ENCODE assay signal across 16 cellular contexts in the genomic region with DNA sequence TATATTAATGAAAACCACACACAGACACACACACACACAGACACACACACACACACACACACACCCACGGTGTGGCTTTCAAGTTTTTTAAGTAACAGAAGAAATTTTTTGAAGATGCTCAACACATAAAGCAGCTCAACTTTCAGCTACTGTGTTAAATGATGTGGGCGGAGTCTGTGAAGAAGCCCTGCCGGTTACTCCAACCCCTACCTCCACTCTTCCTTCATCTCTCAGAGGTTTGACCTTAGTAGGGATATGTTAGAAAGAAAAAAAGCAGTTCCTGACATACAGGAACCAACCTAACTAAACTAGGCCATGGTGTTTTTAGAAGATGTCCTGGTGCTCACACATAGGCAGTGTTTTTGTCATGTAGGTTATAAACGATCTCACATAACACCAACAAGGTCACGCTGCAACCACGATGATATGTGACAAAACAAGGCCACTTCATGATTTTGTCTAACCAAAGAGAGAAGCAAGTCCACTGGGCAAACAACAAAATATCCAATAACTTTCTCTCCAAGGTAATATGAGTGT.
DNase-seq lines count a peak whose midpoint lies in the region; ATAC-seq and TF ChIP-seq lines count a peak whose summit lies in the region.
"Had no signal": no experiment of that assay in that cellular context is flagged by ENCODE, and none has a peak within 500 bp of the region (broad histone marks: within the 10 kb centered on the region; RNA-seq: fewer than 3 reads in every experiment).

No MANE protein-coding gene starts in this region.

- H2BK15ac ChIP-seq in neuronal stem cell (ENCODE audit: low read length): no peak overlapping the region

- H3K18ac ChIP-seq in neuronal stem cell (ENCODE audit: low read length): no peak overlapping the region

- H3K4me3 ChIP-seq in CD8-positive, alpha-beta memory T cell (ENCODE audit: low read length): no peak overlapping the region
- H3K4me3 ChIP-seq in neuronal stem cell (ENCODE audit: low read length in 2 of 2) (no peak overlapping the region), SJCRH30 (no peak overlapping the region)
- H3K4me3 ChIP-seq: PC-9 had no signal

- H3K36me3 ChIP-seq in CD8-positive, alpha-beta memory T cell (ENCODE audit: insufficient read depth, low read length): no peaks in the 10 kb centered on the region
- H3K36me3 ChIP-seq in neuronal stem cell (replicated peaks in 1 of 2; ENCODE audit: control insufficient read depth in 2 of 2, insufficient read depth in 2 of 2, low read length in 2 of 2) (no peaks in the 10 kb centered on the region), SJCRH30 (no peaks in the 10 kb centered on the region)
- H3K36me3 ChIP-seq: BE2C had no signal

- H3K9me3 ChIP-seq in CD8-positive, alpha-beta memory T cell (ENCODE audit: low read length): no peaks in the 10 kb centered on the region
- peaks cover 0 to 4% of the 10 kb centered on the region in 2 donors for H3K9me3 ChIP-seq in neuronal stem cell (replicated peaks in 1 of 2; ENCODE audit: control insufficient read depth in 2 of 2, insufficient read depth in 1 of 2, low read depth in 1 of 2, low read length in 2 of 2)
- no peaks in the 10 kb centered on the region for H3K9me3 ChIP-seq in SJCRH30 (replicated peaks)
- H3K9me3 ChIP-seq: BE2C had no signal

- TF ChIP-seq CTCF in activated CD8-positive, alpha-beta T cell treated with anti-CD3 and anti-CD28 coated beads for 36 hours (IDR thresholded peaks at IDR 0.05): no peak

- ATAC-seq in activated CD8-positive, alpha-beta T cell treated with anti-CD3 and anti-CD28 coated beads for 36 hours: peak; percentile 39
- ATAC-seq in activated CD8-positive, alpha-beta T cell treated with anti-CD3 and anti-CD28 coated beads, Interleukin-2, amount 10 ng/mL, durations not matched to agents 7 days and 5 days: no peak
- peak; percentile 52 for ATAC-seq in central memory CD8-positive, alpha-beta T cell (replicated peaks; ENCODE audit: extremely low read depth, poor library complexity, severe bottlenecking)
- ATAC-seq in stimulated activated effector memory CD8-positive, alpha-beta T cell treated with anti-CD3 and anti-CD28 coated beads, Interleukin-12 subunit alpha, Interleukin-12 subunit beta, amount 100 ng/mL, for 72 hours: peak; percentile 52

- no peak overlapping the region for H4K91ac ChIP-seq in neuronal stem cell (ENCODE audit: low read depth, low read length, poor library complexity)

- no peak overlapping the region for H2AFZ ChIP-seq in neuronal stem cell (ENCODE audit: low read length)
- H2AFZ ChIP-seq: PC-9 had no signal

- no peak overlapping the region for H2AK5ac ChIP-seq in neuronal stem cell (ENCODE audit: low read depth, low read length)

- no peak overlapping the region for H3K4ac ChIP-seq in neuronal stem cell (ENCODE audit: low read length)

- no peak overlapping the region for H3K23ac ChIP-seq in neuronal stem cell (ENCODE audit: low read depth, low read length, poor library complexity)

- peak; percentile 5 for DNase-seq in activated CD8-positive, alpha-beta T cell treated with anti-CD3 and anti-CD28 coated beads for 36 hours
- DNase-seq in activated CD8-positive, alpha-beta T cell treated with anti-CD3 and anti-CD28 coated beads, Interleukin-2, amount 10 ng/mL, durations not matched to agents 7 days and 5 days: no peak
- DNase-seq in CD8-positive, alpha-beta memory T cell: peak in 1 of 5 donors; percentile 31
- DNase-seq in central memory CD8-positive, alpha-beta T cell (ENCODE audit: low spot score in 2 of 2): no peak
- DNase-seq in stimulated activated effector memory CD8-positive, alpha-beta T cell treated with anti-CD3 and anti-CD28 coated beads, Interleukin-12 subunit alpha, Interleukin-12 subunit beta, amount 100 ng/mL, for 72 hours (ENCODE audit: low spot score in 2 of 2): no peak
- DNase-seq in neuronal stem cell (ENCODE audit: low spot score) (no peak), SJCRH30 (no peak)
- DNase-seq: BE2C, HFFc6, KG1, NCI-H1048, NCI-H1436, NCI-H1930, NCI-H345, NCI-H524 treated with DMSO at 0.1 percent for 48 hours, PC-9 had no signal

- no peaks in the 10 kb centered on the region for H3K27me3 Mint-ChIP-seq in activated CD8-positive, alpha-beta T cell treated with anti-CD3 and anti-CD28 coated beads for 36 hours
- H3K27me3 Mint-ChIP-seq in activated CD8-positive, alpha-beta T cell treated with anti-CD3 and anti-CD28 coated beads, Interleukin-2, amount 10 ng/mL, durations not matched to agents 7 days and 5 days (ENCODE audit: low read depth): no peaks in the 10 kb centered on the region
- H3K27me3 Mint-ChIP-seq in CD8-positive, alpha-beta memory T cell: no peaks in the 10 kb centered on the region
- no peaks in the 10 kb centered on the region for H3K27me3 Mint-ChIP-seq in central memory CD8-positive, alpha-beta T cell

- H3K27ac ChIP-seq in CD8-positive, alpha-beta memory T cell (ENCODE audit: low read depth, low read length): no peak overlapping the region
- H3K27ac ChIP-seq in neuronal stem cell (replicated peaks; ENCODE audit: low read length) (no peak overlapping the region), SJCRH30 (no peak overlapping the region)
- H3K27ac ChIP-seq: PC-9 had no signal

- no peak overlapping the region for H2BK12ac ChIP-seq in neuronal stem cell (ENCODE audit: low read length)

- peaks cover 6% of the 10 kb centered on the region for H3K36me3 Mint-ChIP-seq in activated CD8-positive, alpha-beta T cell treated with anti-CD3 and anti-CD28 coated beads for 36 hours (ENCODE audit: low read depth)
- peaks cover 7% of the 10 kb centered on the region for H3K36me3 Mint-ChIP-seq in activated CD8-positive, alpha-beta T cell treated with anti-CD3 and anti-CD28 coated beads, Interleukin-2, amount 10 ng/mL, durations not matched to agents 7 days and 5 days (ENCODE audit: low read depth)
- H3K36me3 Mint-ChIP-seq in CD8-positive, alpha-beta memory T cell: peaks cover 3 to 34% (median 7%) of the 10 kb centered on the region in 3 donors
- peaks cover 6% of the 10 kb centered on the region for H3K36me3 Mint-ChIP-seq in central memory CD8-positive, alpha-beta T cell (ENCODE audit: insufficient read depth)
- H3K36me3 Mint-ChIP-seq in stimulated activated effector memory CD8-positive, alpha-beta T cell treated with anti-CD3 and anti-CD28 coated beads, Interleukin-12 subunit alpha, Interleukin-12 subunit beta, amount 100 ng/mL, for 72 hours: no peaks in the 10 kb centered on the region

- H4K8ac ChIP-seq in neuronal stem cell (ENCODE audit: low read depth, low read length): no peak overlapping the region

- no peak overlapping the region for H3K4me3 Mint-ChIP-seq in activated CD8-positive, alpha-beta T cell treated with anti-CD3 and anti-CD28 coated beads for 36 hours
- H3K4me3 Mint-ChIP-seq in activated CD8-positive, alpha-beta T cell treated with anti-CD3 and anti-CD28 coated beads, Interleukin-2, amount 10 ng/mL, durations not matched to agents 7 days and 5 days: no peak overlapping the region
- H3K4me3 Mint-ChIP-seq in CD8-positive, alpha-beta memory T cell: peak overlapping the region; percentile 32 to 86 (median 67)
- peak overlapping the region; percentile 52 for H3K4me3 Mint-ChIP-seq in central memory CD8-positive, alpha-beta T cell
- H3K4me3 Mint-ChIP-seq in stimulated activated effector memory CD8-positive, alpha-beta T cell treated with anti-CD3 and anti-CD28 coated beads, Interleukin-12 subunit alpha, Interleukin-12 subunit beta, amount 100 ng/mL, for 72 hours: peak overlapping the region; percentile 50
- H3K4me3 Mint-ChIP-seq: HFFc6 had no signal

- no peaks in the 10 kb centered on the region for H3K27me3 ChIP-seq in CD8-positive, alpha-beta memory T cell (ENCODE audit: insufficient read depth, low read length, poor library complexity, severe bottlenecking)
- H3K27me3 ChIP-seq in neuronal stem cell (ENCODE audit: control insufficient read depth in 3 of 3, insufficient read depth in 3 of 3, low read depth in 1 of 3, low read length in 3 of 3): no peaks in the 10 kb centered on the region
- no peaks in the 10 kb centered on the region for H3K27me3 ChIP-seq in SJCRH30
- H3K27me3 ChIP-seq: BE2C had no signal

- intact Hi-C loops in activated CD8-positive, alpha-beta T cell treated with anti-CD3 and anti-CD28 coated beads for 36 hours (cut with micrococcal nuclease): no loop called here

- no peaks in the 10 kb centered on the region for H3K79me1 ChIP-seq in neuronal stem cell (ENCODE audit: low read depth, low read length)

- H2BK5ac ChIP-seq in neuronal stem cell (ENCODE audit: low read length): no peak overlapping the region

- peaks cover 13% of the 10 kb centered on the region for H3K4me1 Mint-ChIP-seq in activated CD8-positive, alpha-beta T cell treated with anti-CD3 and anti-CD28 coated beads for 36 hours (ENCODE audit: low read depth)
- peaks cover 18% of the 10 kb centered on the region for H3K4me1 Mint-ChIP-seq in activated CD8-positive, alpha-beta T cell treated with anti-CD3 and anti-CD28 coated beads, Interleukin-2, amount 10 ng/mL, durations not matched to agents 7 days and 5 days (ENCODE audit: low read depth)
- peaks cover 44 to 57% (median 52%) of the 10 kb centered on the region in 3 donors for H3K4me1 Mint-ChIP-seq in CD8-positive, alpha-beta memory T cell
- peaks cover 41% of the 10 kb centered on the region for H3K4me1 Mint-ChIP-seq in central memory CD8-positive, alpha-beta T cell
- peaks cover 23% of the 10 kb centered on the region for H3K4me1 Mint-ChIP-seq in stimulated activated effector memory CD8-positive, alpha-beta T cell treated with anti-CD3 and anti-CD28 coated beads, Interleukin-12 subunit alpha, Interleukin-12 subunit beta, amount 100 ng/mL, for 72 hours

- CTCF ChIA-PET in activated CD8-positive, alpha-beta T cell treated with anti-CD3 and anti-CD28 coated beads for 36 hours (lab: Charles Lee): interaction anchor here (0.7 kb wide), 1 partner anchor 10 kb away, joined by 3 read pairs; no protein-coding TSS in a partner anchor
- CTCF ChIA-PET in activated CD8-positive, alpha-beta T cell treated with anti-CD3 and anti-CD28 coated beads, Interleukin-2, amount 10 ng/mL, durations not matched to agents 7 days and 5 days (lab: Charles Lee): interaction anchor here (0.5 to 1.6 kb wide), 2 partner anchors 9 to 423 kb away, joined by 3 to 4 read pairs; no protein-coding TSS in a partner anchor
- CTCF ChIA-PET in CD8-positive, alpha-beta memory T cell (lab: Charles Lee): no interaction called here

- POLR2A ChIA-PET in activated CD8-positive, alpha-beta T cell treated with anti-CD3 and anti-CD28 coated beads for 36 hours (lab: Charles Lee): no interaction called here
- POLR2A ChIA-PET in activated CD8-positive, alpha-beta T cell treated with anti-CD3 and anti-CD28 coated beads, Interleukin-2, amount 10 ng/mL, durations not matched to agents 7 days and 5 days (lab: Charles Lee): no interaction called here
- POLR2A ChIA-PET in CD8-positive, alpha-beta memory T cell (lab: Charles Lee): no interaction called here

- H3K27ac Mint-ChIP-seq in activated CD8-positive, alpha-beta T cell treated with anti-CD3 and anti-CD28 coated beads for 36 hours: no peak overlapping the region
- H3K27ac Mint-ChIP-seq in activated CD8-positive, alpha-beta T cell treated with anti-CD3 and anti-CD28 coated beads, Interleukin-2, amount 10 ng/mL, durations not matched to agents 7 days and 5 days: no peak overlapping the region
- peak overlapping the region; percentile 47 to 94 (median 83) for H3K27ac Mint-ChIP-seq in CD8-positive, alpha-beta memory T cell
- H3K27ac Mint-ChIP-seq in central memory CD8-positive, alpha-beta T cell (ENCODE audit: low read depth): peak overlapping the region; percentile 71
- H3K27ac Mint-ChIP-seq in stimulated activated effector memory CD8-positive, alpha-beta T cell treated with anti-CD3 and anti-CD28 coated beads, Interleukin-12 subunit alpha, Interleukin-12 subunit beta, amount 100 ng/mL, for 72 hours: peak overlapping the region; percentile 73
- H3K27ac Mint-ChIP-seq: HFFc6 had no signal

- peaks cover 17% of the 10 kb centered on the region for H3K9me3 Mint-ChIP-seq in activated CD8-positive, alpha-beta T cell treated with anti-CD3 and anti-CD28 coated beads for 36 hours
- H3K9me3 Mint-ChIP-seq in activated CD8-positive, alpha-beta T cell treated with anti-CD3 and anti-CD28 coated beads, Interleukin-2, amount 10 ng/mL, durations not matched to agents 7 days and 5 days (ENCODE audit: insufficient read depth): peaks cover 9% of the 10 kb centered on the region
- peaks cover 4 to 24% (median 20%) of the 10 kb centered on the region in 5 donors for H3K9me3 Mint-ChIP-seq in CD8-positive, alpha-beta memory T cell
- peaks cover 19% of the 10 kb centered on the region for H3K9me3 Mint-ChIP-seq in central memory CD8-positive, alpha-beta T cell
- H3K9me3 Mint-ChIP-seq in stimulated activated effector memory CD8-positive, alpha-beta T cell treated with anti-CD3 and anti-CD28 coated beads, Interleukin-12 subunit alpha, Interleukin-12 subunit beta, amount 100 ng/mL, for 72 hours: peaks cover 17% of the 10 kb centered on the region

- no peak overlapping the region for H2BK120ac ChIP-seq in neuronal stem cell (ENCODE audit: low read depth, low read length)

- no CpG with 5 or more reads among the region's 6 CpGs for WGBS in neuronal stem cell (ENCODE audit: extremely low coverage in 2 of 2, insufficient read length in 2 of 2, insufficient replicate concordance in 1 of 2), 2 donors

- H3K9ac ChIP-seq in neuronal stem cell (ENCODE audit: low read depth, low read length, poor library complexity): no peak overlapping the region

- peaks cover 6% of the 10 kb centered on the region for H3K4me1 ChIP-seq in CD8-positive, alpha-beta memory T cell (ENCODE audit: insufficient read depth, low read length)
- H3K4me1 ChIP-seq in neuronal stem cell (ENCODE audit: control insufficient read depth in 2 of 2, insufficient read depth in 1 of 2, low read depth in 1 of 2, low read length in 2 of 2) (no peaks in the 10 kb centered on the region), SJCRH30 (no peaks in the 10 kb centered on the region)
- H3K4me1 ChIP-seq: BE2C had no signal

- H3K14ac ChIP-seq in neuronal stem cell (ENCODE audit: low read length): no peak overlapping the region

- no peak overlapping the region for H3K4me2 ChIP-seq in neuronal stem cell (ENCODE audit: insufficient read depth, low read length, poor library complexity, severe bottlenecking)
- H3K4me2 ChIP-seq: PC-9 had no signal

Comparison
In these comparisons a context has a peak if more than half of its experiments do, and no peak if none do; other contexts are left out.
1. H3K27ac Mint-ChIP-seq: peak in CD8-positive, alpha-beta memory T cell (8 of 8), central memory CD8-positive, alpha-beta T cell (single experiment) and stimulated activated effector memory CD8-positive, alpha-beta T cell treated with anti-CD3 and anti-CD28 coated beads, Interleukin-12 subunit alpha, Interleukin-12 subunit beta, amount 100 ng/mL, for 72 hours (single experiment); none in activated CD8-positive, alpha-beta T cell treated with anti-CD3 and anti-CD28 coated beads for 36 hours (single experiment) and activated CD8-positive, alpha-beta T cell treated with anti-CD3 and anti-CD28 coated beads, Interleukin-2, amount 10 ng/mL, durations not matched to agents 7 days and 5 days (single experiment).
2. H3K4me3 Mint-ChIP-seq: peak in CD8-positive, alpha-beta memory T cell (7 of 7), central memory CD8-positive, alpha-beta T cell (single experiment) and stimulated activated effector memory CD8-positive, alpha-beta T cell treated with anti-CD3 and anti-CD28 coated beads, Interleukin-12 subunit alpha, Interleukin-12 subunit beta, amount 100 ng/mL, for 72 hours (single experiment); none in activated CD8-positive, alpha-beta T cell treated with anti-CD3 and anti-CD28 coated beads for 36 hours (single experiment) and activated CD8-positive, alpha-beta T cell treated with anti-CD3 and anti-CD28 coated beads, Interleukin-2, amount 10 ng/mL, durations not matched to agents 7 days and 5 days (single experiment).